ENCODE assay signal across 13 cellular contexts in the genomic region with DNA sequence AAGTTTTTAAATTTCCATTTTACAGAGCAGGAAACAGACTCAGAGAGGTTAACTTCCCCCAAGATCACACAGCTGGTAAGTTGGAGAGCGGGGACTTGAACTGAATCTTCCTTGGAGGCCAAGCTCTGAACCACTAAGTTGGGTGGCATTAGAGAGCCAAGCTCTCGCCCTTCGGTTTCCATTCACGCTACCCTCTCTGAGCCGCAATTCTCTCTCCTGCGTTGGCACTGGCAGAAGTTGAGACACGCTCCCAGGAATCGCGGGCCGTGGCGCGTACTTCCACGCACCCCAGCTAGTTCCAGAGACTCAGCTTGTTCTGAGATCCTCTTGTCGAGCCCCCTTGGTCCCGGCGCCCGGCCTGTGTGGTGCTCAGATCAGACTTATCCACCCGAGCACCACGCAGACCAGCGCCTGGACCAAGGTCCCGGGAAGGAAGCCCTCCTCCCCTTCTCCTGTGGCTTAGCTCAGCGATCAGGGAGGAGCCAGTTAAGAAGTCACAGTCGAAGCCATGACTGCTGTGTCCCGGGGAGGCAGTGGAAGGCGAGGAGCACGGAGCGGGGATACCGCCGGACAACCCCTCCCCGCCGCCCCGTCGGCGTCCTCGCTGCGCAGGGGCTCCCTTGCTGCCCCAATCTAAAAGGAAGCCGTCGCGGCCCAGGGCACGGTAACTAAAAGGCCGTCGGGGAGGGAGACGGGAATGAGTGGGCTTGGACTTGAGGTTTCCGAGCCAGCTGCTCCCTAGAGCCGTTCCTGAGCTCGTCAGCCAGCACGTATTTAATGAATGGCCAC. TPM values are rescaled to one million over a fixed set of nuclear protein-coding genes. Genes with fewer than 3 reads are reported as not detected.
DNase-seq lines count a peak whose midpoint lies in the region; ATAC-seq and TF ChIP-seq lines count a peak whose summit lies in the region.
"Had no signal": no experiment of that assay in that cellular context is flagged by ENCODE, and none has a peak within 500 bp of the region (broad histone marks: within the 10 kb centered on the region; RNA-seq: fewer than 3 reads in every experiment).

No MANE protein-coding gene starts in this region.

- DNase-seq in cardiac muscle cell (ENCODE audit: low read depth in 1 of 2, low spot score in 1 of 2) (no peak), left ventricle myocardium superior (no peak), iPS-NIHi11 (ENCODE audit: low spot score) (peak; percentile 25), OCI-M1 (lab: John Stamatoyannopoulos, UW) (no peak), mesenteric fat pad (ENCODE audit: low spot score) (no peak)
- peak; percentile 20 to 28 for DNase-seq in activated T-cell treated with anti-CD3 and anti-CD28 coated beads, Interleukin-2, amount 50 U/mL, for 48 hours

- no peak for ATAC-seq in left ventricle myocardium superior
- ATAC-seq in GM21390 (IDR thresholded peaks at IDR 0.05; ENCODE audit: unreplicated experiment) = no peak

- H3K27ac ChIP-seq in cardiac muscle cell (no peak overlapping the region), subcutaneous abdominal adipose tissue (ENCODE audit: low read depth, low read length) (no peak overlapping the region)
- H3K27ac ChIP-seq: BLaER1, SK-N-MC had no signal

- no peak for TF ChIP-seq CTCF in cardiac muscle cell (IDR thresholded peaks at IDR 0.05; ENCODE audit: low read depth, low read length)

- peak overlapping the region in 1 of 5 donors; percentile 21 for H3K9ac ChIP-seq in subcutaneous abdominal adipose tissue (ENCODE audit: low read length in 5 of 5)
- H3K9ac ChIP-seq: BLaER1 had no signal

- intact Hi-C loops in left ventricle myocardium superior (cut with micrococcal nuclease) = no loop called here

- H3K27me3 ChIP-seq in cardiac muscle cell = peaks cover 100% of the 10 kb centered on the region
- H3K27me3 ChIP-seq in subcutaneous abdominal adipose tissue (ENCODE audit: control insufficient read depth in 5 of 5, insufficient read depth in 4 of 5, low read length in 5 of 5) = peaks cover 56 to 94% (median 89%) of the 10 kb centered on the region in 5 donors

- no peaks in the 10 kb centered on the region for H3K9me3 ChIP-seq in cardiac muscle cell (ENCODE audit: low read depth)
- H3K9me3 ChIP-seq in subcutaneous abdominal adipose tissue (ENCODE audit: control insufficient read depth in 5 of 5, low read length in 5 of 5) = no peaks in the 10 kb centered on the region

- H3K4me3 ChIP-seq in cardiac muscle cell (peak overlapping the region; percentile 13), subcutaneous abdominal adipose tissue (ENCODE audit: low read depth in 1 of 5, low read length in 5 of 5) (peak overlapping the region; percentile 39 to 61 (median 59))
- H3K4me3 ChIP-seq: BLaER1, SK-N-MC had no signal

- no peaks in the 10 kb centered on the region for H3K4me1 ChIP-seq in cardiac muscle cell (ENCODE audit: low read depth)
- H3K4me1 ChIP-seq in subcutaneous abdominal adipose tissue (ENCODE audit: control insufficient read depth in 5 of 5, insufficient read depth in 5 of 5, low read length in 5 of 5) = peaks cover 0 to 41% (median 38%) of the 10 kb centered on the region in 5 donors

- H3K36me3 ChIP-seq in cardiac muscle cell (no peaks in the 10 kb centered on the region), subcutaneous abdominal adipose tissue (ENCODE audit: control insufficient read depth in 5 of 5, insufficient read depth in 5 of 5, low read length in 5 of 5) (no peaks in the 10 kb centered on the region)
- H3K36me3 ChIP-seq: BLaER1 had no signal

RNA-seq across cellular contexts. Expression of gene VAX1, which starts 29.5 kb away (rescaled TPM):
- total RNA-seq in cardiac muscle cell = not detected in 2 replicates
- not detected in 2 replicates for polyA plus RNA-seq in cardiac muscle cell
- total RNA-seq in left ventricle myocardium superior = not detected
- not detected for total RNA-seq in mesenteric fat pad
- total RNA-seq: activated T-helper 2 cell treated with anti-CD3 and anti-CD28 coated beads, Interferon-gamma antibody, Interleukin-2, Interleukin-4, amounts not matched to agents 10 μg/mL and 5 μg/mL and 100 μg/mL, durations not matched to agents 14 hours and 24 hours and 36 hours; subcutaneous adipose tissue had no signal

RNA-seq across cellular contexts. Expression of gene KCNK18, which starts 29.7 kb away (rescaled TPM):
- total RNA-seq in cardiac muscle cell (not detected in 2 replicates), left ventricle myocardium superior (not detected), mesenteric fat pad (not detected)
- polyA plus RNA-seq in cardiac muscle cell = not detected in 2 replicates
- total RNA-seq: activated T-helper 2 cell treated with anti-CD3 and anti-CD28 coated beads, Interferon-gamma antibody, Interleukin-2, Interleukin-4, amounts not matched to agents 10 μg/mL and 5 μg/mL and 100 μg/mL, durations not matched to agents 14 hours and 24 hours and 36 hours; frontal cortex; subcutaneous adipose tissue had no signal

Comparison
In these comparisons a context has a peak if more than half of its experiments do, and no peak if none do; other contexts are left out.
1. DNase-seq: peak in activated T-cell treated with anti-CD3 and anti-CD28 coated beads, Interleukin-2, amount 50 U/mL, for 48 hours (2 of 2) and iPS-NIHi11 (single experiment); none in cardiac muscle cell (0 of 2), left ventricle myocardium superior (single experiment), OCI-M1 (single experiment) and mesenteric fat pad (single experiment).